In genomic region chr4:142383354-142383753, GRCh38 we compare ENCODE assay signal across 1 cellular context.
TF ChIP-seq lines count a peak whose summit lies in the region.

No MANE protein-coding gene starts in this region.

TF ChIP-seq in GM23338, 12 proteins besides CTCF, POLR2A, EP300 and RAD21 (continued from another document):
- TF ChIP-seq REST (IDR thresholded peaks at IDR 0.05; ENCODE audit: unreplicated experiment) (no peak), POLR2AphosphoS5 (IDR thresholded peaks at IDR 0.05; ENCODE audit: low read depth) (no peak), EZH2phosphoT487 (IDR thresholded peaks at IDR 0.05; ENCODE audit: unreplicated experiment) (no peak), EZH2 (IDR thresholded peaks at IDR 0.05; ENCODE audit: low read depth, unreplicated experiment) (no peak), STAT1 (IDR thresholded peaks at IDR 0.05; ENCODE audit: unreplicated experiment) (no peak), ZNF331 (CRISPR knock-in tag; IDR thresholded peaks at IDR 0.05; ENCODE audit: low read depth) (no peak), ZNF462 (CRISPR knock-in tag; IDR thresholded peaks at IDR 0.05) (no peak), CREB1 (CRISPR knock-in tag; IDR thresholded peaks at IDR 0.05; ENCODE audit: low read depth) (no peak), NANOG (IDR thresholded peaks at IDR 0.05; ENCODE audit: borderline replicate concordance) (no peak), JUNB (IDR thresholded peaks at IDR 0.05; ENCODE audit: unreplicated experiment) (no peak), ETS1 (IDR thresholded peaks at IDR 0.05) (no peak)
